Comparison of ENCODE assay signal across 8 cellular contexts in the genomic region with DNA sequence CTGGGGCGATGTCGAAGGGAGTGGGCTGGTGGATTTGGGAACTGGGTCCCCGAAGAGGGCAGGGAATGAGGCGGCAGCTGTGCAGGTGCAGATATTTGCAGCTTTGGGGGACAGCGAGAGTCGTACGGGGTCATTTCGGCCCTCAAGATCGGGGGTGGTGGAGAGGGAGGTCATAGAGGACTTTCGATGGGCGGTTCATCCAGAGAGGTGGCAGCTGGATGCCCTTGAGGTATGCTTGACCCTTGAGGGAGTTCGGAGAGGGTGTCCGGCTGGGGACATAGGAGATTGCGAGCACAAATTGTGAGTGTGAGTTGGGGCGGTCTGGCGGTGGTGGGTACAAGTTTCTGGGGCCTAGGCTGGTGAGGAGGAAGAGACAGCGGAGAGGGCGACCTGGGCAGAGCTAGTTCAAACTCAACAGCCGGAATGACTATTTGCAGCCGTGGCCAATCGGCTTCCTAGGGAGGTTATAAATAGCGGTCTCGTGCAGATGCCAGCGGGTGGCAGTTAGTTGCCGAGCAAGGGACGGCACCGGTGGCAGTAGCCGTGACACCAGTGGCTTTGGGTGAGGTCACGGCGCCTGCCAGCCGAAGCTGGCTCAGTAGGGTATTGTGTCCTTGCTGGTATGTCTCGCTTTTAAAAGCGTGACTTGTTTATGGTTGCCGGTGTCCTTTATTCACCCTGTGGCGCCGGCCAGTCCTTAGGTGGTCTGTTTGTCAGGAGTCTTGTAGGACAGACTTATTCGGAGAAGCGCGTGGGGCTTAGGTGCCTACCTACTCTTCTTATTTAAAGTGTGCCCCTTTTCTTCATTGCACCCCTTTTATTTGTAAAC. TPM values are rescaled to one million over a fixed set of nuclear protein-coding genes. Genes with fewer than 3 reads are reported as not detected.
DNase-seq lines count a peak whose midpoint lies in the region; ATAC-seq and TF ChIP-seq lines count a peak whose summit lies in the region.

No MANE protein-coding gene starts in this region.

- peak overlapping the region; percentile 82 for H3K4me2 ChIP-seq in OCI-LY3 (ENCODE audit: low read length)

- H3K79me2 ChIP-seq in OCI-LY3 (ENCODE audit: low read length), result peaks cover 51% of the 10 kb centered on the region

- WGBS in esophagus squamous epithelium, 2 donors, result 7 to 9% methylated on average over 26 to 28 of the region's 39 CpGs

- H3K27me3 ChIP-seq in CD8-positive, alpha-beta T cell (ENCODE audit: insufficient read depth, low read length), result no peaks in the 10 kb centered on the region
- H3K27me3 ChIP-seq in OCI-LY3 (ENCODE audit: low read depth, low read length), result no peaks in the 10 kb centered on the region
- no peaks in the 10 kb centered on the region for H3K27me3 ChIP-seq in esophagus squamous epithelium

- ATAC-seq in CD8-positive, alpha-beta T cell, result peak; percentile 67
- ATAC-seq in GM19463 (IDR thresholded peaks at IDR 0.05; ENCODE audit: unreplicated experiment), result peak; percentile 50
- ATAC-seq in naive B cell (ENCODE audit: low read depth in 2 of 2), result peak; percentile 76 to 80
- ATAC-seq in stimulated activated naive B cell treated with anti-CD40 and anti-IgM and Interleukin-4, amounts not matched to agents 10 μg/mL and 1 μg/mL and 100 μg/mL, for 72 hours (replicated peaks), result peak; percentile 85 to 87

- H3K27ac Mint-ChIP-seq in CD8-positive, alpha-beta T cell, result peak overlapping the region; percentile 92
- peak overlapping the region; percentile 88 for H3K27ac Mint-ChIP-seq in activated T-cell treated with anti-CD3 and anti-CD28 coated beads, Interleukin-2, amount 50 U/mL, for 24 hours
- H3K27ac Mint-ChIP-seq in naive B cell, result peak overlapping the region; percentile 85 to 99 (median 96)
- H3K27ac Mint-ChIP-seq in stimulated activated naive B cell treated with anti-CD40 and anti-IgM and Interleukin-4, amounts not matched to agents 10 μg/mL and 1 μg/mL and 100 μg/mL, for 72 hours, result peak overlapping the region; percentile 97

- H3K9me3 ChIP-seq in CD8-positive, alpha-beta T cell (ENCODE audit: low read length), result no peaks in the 10 kb centered on the region
- H3K9me3 ChIP-seq in OCI-LY3 (ENCODE audit: insufficient read depth, low read length) (no peaks in the 10 kb centered on the region), esophagus squamous epithelium (no peaks in the 10 kb centered on the region)

- peak in 2 of 4 donors; percentile 11 to 42 for TF ChIP-seq POLR2A in esophagus squamous epithelium (IDR thresholded peaks at IDR 0.05)

- POLR2A ChIA-PET in CD8-positive, alpha-beta T cell (lab: Charles Lee), result interaction anchor here (0.6 to 3.7 kb wide), 12 partner anchors 15 to 655 kb away, joined by 3 to 47 read pairs (median 4); partner anchors contain the start of genes TMEM267 and ZNF131

- DNase-seq in CD8-positive, alpha-beta T cell, result peak; percentile 40 to 76 (median 66)
- DNase-seq in HS-27A (ENCODE audit: low read depth), result peak; percentile 3
- peak; percentile 77 for DNase-seq in activated T-cell treated with anti-CD3 and anti-CD28 coated beads, Interleukin-2, amount 50 U/mL, for 24 hours
- DNase-seq in esophagus squamous epithelium (lab: John Stamatoyannopoulos, UW), result peak; percentile 35
- peak; percentile 82 for DNase-seq in naive B cell
- DNase-seq in stimulated activated naive B cell treated with anti-CD40 and anti-IgM and Interleukin-4, amounts not matched to agents 10 μg/mL and 1 μg/mL and 100 μg/mL, for 72 hours, result peak; percentile 82

- H3K4me3 ChIP-seq in CD8-positive, alpha-beta T cell (ENCODE audit: low read depth, low read length), result peak overlapping the region; percentile 95
- H3K4me3 ChIP-seq in OCI-LY3 (ENCODE audit: low read length), result peak overlapping the region; percentile 77
- peak overlapping the region; percentile 57 to 87 (median 83) for H3K4me3 ChIP-seq in esophagus squamous epithelium

- no peaks in the 10 kb centered on the region for H3K27me3 Mint-ChIP-seq in CD8-positive, alpha-beta T cell (ENCODE audit: low read depth)
- no peaks in the 10 kb centered on the region for H3K27me3 Mint-ChIP-seq in activated T-cell treated with anti-CD3 and anti-CD28 coated beads, Interleukin-2, amount 50 U/mL, for 24 hours
- no peaks in the 10 kb centered on the region for H3K27me3 Mint-ChIP-seq in naive B cell
- H3K27me3 Mint-ChIP-seq in stimulated activated naive B cell treated with anti-CD40 and anti-IgM and Interleukin-4, amounts not matched to agents 10 μg/mL and 1 μg/mL and 100 μg/mL, for 72 hours, result no peaks in the 10 kb centered on the region

- H3K4me1 Mint-ChIP-seq in CD8-positive, alpha-beta T cell (ENCODE audit: low read depth), result peaks cover 65% of the 10 kb centered on the region
- peaks cover 52% of the 10 kb centered on the region for H3K4me1 Mint-ChIP-seq in activated T-cell treated with anti-CD3 and anti-CD28 coated beads, Interleukin-2, amount 50 U/mL, for 24 hours (ENCODE audit: low read depth)
- peaks cover 32 to 53% (median 50%) of the 10 kb centered on the region in 3 donors for H3K4me1 Mint-ChIP-seq in naive B cell
- peaks cover 17 to 59% of the 10 kb centered on the region in 2 donors for H3K4me1 Mint-ChIP-seq in stimulated activated naive B cell treated with anti-CD40 and anti-IgM and Interleukin-4, amounts not matched to agents 10 μg/mL and 1 μg/mL and 100 μg/mL, for 72 hours

- CTCF ChIA-PET in CD8-positive, alpha-beta T cell (lab: Charles Lee), result interaction anchor here (1.1 to 2.4 kb wide), 3 partner anchors 22 to 118 kb away, joined by 3 to 7 read pairs (median 5); no protein-coding TSS in a partner anchor

- H3K4me3 Mint-ChIP-seq in CD8-positive, alpha-beta T cell, result peak overlapping the region; percentile 89
- H3K4me3 Mint-ChIP-seq in activated T-cell treated with anti-CD3 and anti-CD28 coated beads, Interleukin-2, amount 50 U/mL, for 24 hours, result peak overlapping the region; percentile 88
- H3K4me3 Mint-ChIP-seq in naive B cell, result peak overlapping the region; percentile 87 to 100 (median 96)
- peak overlapping the region; percentile 93 to 99 for H3K4me3 Mint-ChIP-seq in stimulated activated naive B cell treated with anti-CD40 and anti-IgM and Interleukin-4, amounts not matched to agents 10 μg/mL and 1 μg/mL and 100 μg/mL, for 72 hours

- peaks cover 14% of the 10 kb centered on the region for H3K4me1 ChIP-seq in CD8-positive, alpha-beta T cell (ENCODE audit: insufficient read depth, low read length)
- H3K4me1 ChIP-seq in OCI-LY3 (ENCODE audit: low read length), result peaks cover 16% of the 10 kb centered on the region
- peaks cover 0 to 35% (median 17%) of the 10 kb centered on the region in 3 donors for H3K4me1 ChIP-seq in esophagus squamous epithelium

- H4K20me1 ChIP-seq in OCI-LY3 (ENCODE audit: insufficient read depth, low read length), result peaks cover 7% of the 10 kb centered on the region; the same call in 1 of the 2 replicates

- 0 out of 2 replicates have a peak overlapping the region, but pooled peaks have one; percentile 53 for H2AFZ ChIP-seq in OCI-LY3 (ENCODE audit: low read depth, low read length)

- no peaks in the 10 kb centered on the region for H3K9me3 Mint-ChIP-seq in CD8-positive, alpha-beta T cell
- H3K9me3 Mint-ChIP-seq in activated T-cell treated with anti-CD3 and anti-CD28 coated beads, Interleukin-2, amount 50 U/mL, for 24 hours, result no peaks in the 10 kb centered on the region
- no peaks in the 10 kb centered on the region for H3K9me3 Mint-ChIP-seq in naive B cell
- no peaks in the 10 kb centered on the region for H3K9me3 Mint-ChIP-seq in stimulated activated naive B cell treated with anti-CD40 and anti-IgM and Interleukin-4, amounts not matched to agents 10 μg/mL and 1 μg/mL and 100 μg/mL, for 72 hours

- H3K9ac ChIP-seq in OCI-LY3 (ENCODE audit: low read length), result peak overlapping the region; percentile 73

- no peaks in the 10 kb centered on the region for H3K36me3 ChIP-seq in CD8-positive, alpha-beta T cell (ENCODE audit: insufficient read depth, low read length)
- H3K36me3 ChIP-seq in OCI-LY3 (replicated peaks; ENCODE audit: low read depth, low read length) (peaks cover 20% of the 10 kb centered on the region), esophagus squamous epithelium (peaks cover 0 to 6% (median 0%) of the 10 kb centered on the region in 3 donors)

- intact Hi-C loops in CD8-positive, alpha-beta T cell (cut with DNase I, micrococcal nuclease), result loop anchor here (1.0 to 10.0 kb wide), 10 partner anchors 28 to 1679 kb away; partner anchors contain the start of genes TMEM267 (in 2 of the 2), ZNF131 (in 2 of the 2), C5orf34 (in 1 of the 2) and FBXO4 (in 1 of the 2)
- intact Hi-C loops in esophagus squamous epithelium (cut with DNase I), result no loop called here

- no peak for TF ChIP-seq CTCF in CD8-positive, alpha-beta T cell (IDR thresholded peaks at IDR 0.05)
- TF ChIP-seq CTCF in OCI-LY3 (IDR thresholded peaks at IDR 0.05; ENCODE audit: low read depth, low read length) (no peak), esophagus squamous epithelium (IDR thresholded peaks at IDR 0.05) (no peak)

- peak overlapping the region; percentile 85 for H3K27ac ChIP-seq in CD8-positive, alpha-beta T cell (ENCODE audit: low read depth, low read length)
- peak overlapping the region; percentile 45 for H3K27ac ChIP-seq in OCI-LY3 (ENCODE audit: low read length)
- H3K27ac ChIP-seq in esophagus squamous epithelium, result peak overlapping the region; percentile 78 to 92 (median 88)

- H3K36me3 Mint-ChIP-seq in CD8-positive, alpha-beta T cell, result peaks cover 34% of the 10 kb centered on the region
- H3K36me3 Mint-ChIP-seq in activated T-cell treated with anti-CD3 and anti-CD28 coated beads, Interleukin-2, amount 50 U/mL, for 24 hours (ENCODE audit: low read depth), result peaks cover 52% of the 10 kb centered on the region
- peaks cover 0 to 7% of the 10 kb centered on the region in 2 donors for H3K36me3 Mint-ChIP-seq in naive B cell
- H3K36me3 Mint-ChIP-seq in stimulated activated naive B cell treated with anti-CD40 and anti-IgM and Interleukin-4, amounts not matched to agents 10 μg/mL and 1 μg/mL and 100 μg/mL, for 72 hours, result peaks cover 20 to 26% of the 10 kb centered on the region in 2 donors

RNA-seq across cellular contexts. Expression of gene NNT, which starts 0.8 kb away (rescaled TPM):
- 10 to 100 TPM; 19.4 to 20.2 TPM for total RNA-seq in CD8-positive, alpha-beta T cell
- total RNA-seq in esophagus squamous epithelium, result 10 to 100 TPM; 16.0 to 35.1 (median 29.1) TPM
- 10 to 100 TPM; 41.8 to 60.7 (median 45.8) TPM for polyA plus RNA-seq in naive B cell (ENCODE audit: low read depth in 6 of 6)

RNA-seq across cellular contexts. Expression of gene PAIP1, which starts 46.9 kb away (rescaled TPM):
- total RNA-seq in CD8-positive, alpha-beta T cell, result 10 to 100 TPM; 40.3 to 45.7 TPM
- 10 to 100 TPM; 27.7 to 61.4 (median 51.3) TPM for total RNA-seq in esophagus squamous epithelium
- polyA plus RNA-seq in naive B cell (ENCODE audit: low read depth in 6 of 6), result 10 to 100 TPM; 42.2 to 73.4 (median 50.0) TPM

Comparison
In these comparisons a context has a peak if more than half of its experiments do, and no peak if none do; other contexts are left out.
1. Peak in every context shown above with its lines: DNase-seq, ATAC-seq, H3K4me3 ChIP-seq and H3K27ac ChIP-seq.
2. DNase-seq: peak in every context shown above with its lines; median percentile 82 in naive B cell; 82 in stimulated activated naive B cell treated with anti-CD40 and anti-IgM and Interleukin-4, amounts not matched to agents 10 μg/mL and 1 μg/mL and 100 μg/mL, for 72 hours; 77 in activated T-cell treated with anti-CD3 and anti-CD28 coated beads, Interleukin-2, amount 50 U/mL, for 24 hours; 66 in CD8-positive, alpha-beta T cell; 35 in esophagus squamous epithelium; 3 in HS-27A.